ENCODE assay signal across 16 cellular contexts in the genomic region with DNA sequence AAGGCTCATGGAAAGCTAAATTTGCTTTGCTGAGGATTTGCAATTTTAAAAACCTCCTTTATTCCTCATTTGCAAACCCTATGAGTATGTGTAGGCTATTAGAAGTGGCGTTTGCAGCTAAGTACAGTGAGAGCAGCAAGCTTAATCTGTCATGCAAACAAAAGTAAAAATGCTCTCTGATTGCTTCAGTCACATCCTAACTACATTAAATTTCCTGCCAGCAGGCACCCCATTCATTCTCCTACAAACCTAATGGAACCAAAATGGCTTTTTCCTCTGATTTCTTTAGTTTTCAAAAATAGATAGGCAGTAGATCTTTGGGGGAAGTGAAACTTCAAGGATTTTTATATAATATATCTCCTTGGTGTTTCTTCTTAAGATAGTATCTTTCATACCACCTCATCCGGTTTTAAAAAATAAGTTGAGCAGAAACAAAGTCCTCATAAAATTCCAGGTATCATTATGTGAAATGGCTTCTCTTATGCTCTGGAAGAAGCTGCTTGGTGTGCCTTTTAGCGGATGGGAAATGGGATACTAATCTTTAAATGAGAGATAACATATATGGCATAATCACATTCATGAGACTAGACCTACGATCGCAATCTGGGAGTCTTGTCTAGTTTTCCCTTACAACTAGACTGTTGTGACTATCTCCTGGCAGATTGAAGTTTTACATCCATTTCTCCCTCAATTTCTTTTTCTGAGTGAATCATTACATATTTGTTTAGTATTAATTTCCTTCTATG.
"Had no signal": no experiment of that assay in that cellular context is flagged by ENCODE, and none has a peak within 500 bp of the region (broad histone marks: within the 10 kb centered on the region; RNA-seq: fewer than 3 reads in every experiment).

No MANE protein-coding gene starts in this region.

- H3K9me3 Mint-ChIP-seq: activated naive CD8-positive, alpha-beta T cell treated with anti-CD3 and anti-CD28 coated beads, Interleukin-2, amount 10 ng/mL, durations not matched to agents 7 days and 5 days; activated T-helper 1 cell treated with anti-CD3 and anti-CD28 coated beads, Interleukin-12 subunit alpha, Interleukin-12 subunit beta, Interleukin-2, Interleukin-4 antibody, amounts not matched to agents 30 ng/mL and 10 ng/mL and 1 ng/mL, durations not matched to agents 14 hours and 24 hours and 36 hours; naive thymus-derived CD4-positive, alpha-beta T cell had no signal

- H3K4me1 ChIP-seq: parathyroid adenoma had no signal

- H3K4me3 ChIP-seq: dorsolateral prefrontal cortex, mucosa of descending colon had no signal

- H3K27ac Mint-ChIP-seq: activated naive CD8-positive, alpha-beta T cell treated with anti-CD3 and anti-CD28 coated beads, Interleukin-2, amount 10 ng/mL, durations not matched to agents 7 days and 5 days; activated T-helper 1 cell treated with anti-CD3 and anti-CD28 coated beads, Interleukin-12 subunit alpha, Interleukin-12 subunit beta, Interleukin-2, Interleukin-4 antibody, amounts not matched to agents 30 ng/mL and 10 ng/mL and 1 ng/mL, durations not matched to agents 14 hours and 24 hours and 36 hours had no signal

- ATAC-seq: left lobe of liver; mucosa of descending colon; naive thymus-derived CD4-positive, alpha-beta T cell had no signal

- H3K27me3 Mint-ChIP-seq: activated naive CD8-positive, alpha-beta T cell treated with anti-CD3 and anti-CD28 coated beads, Interleukin-2, amount 10 ng/mL, durations not matched to agents 7 days and 5 days; naive thymus-derived CD4-positive, alpha-beta T cell had no signal

- H3K27me3 ChIP-seq: dorsolateral prefrontal cortex had no signal

- H3K9me3 ChIP-seq: mucosa of descending colon had no signal

- H2AFZ ChIP-seq: parathyroid adenoma had no signal

- DNase-seq: activated CD4-positive, alpha-beta T cell treated with anti-CD3 and anti-CD28 coated beads, Interleukin-2, amount 50 U/mL, for 1 hour; activated naive CD4-positive, alpha-beta T cell; activated naive CD8-positive, alpha-beta T cell treated with anti-CD3 and anti-CD28 coated beads, Interleukin-2, amount 10 ng/mL, durations not matched to agents 7 days and 5 days; aorta; dorsolateral prefrontal cortex; mucosa of descending colon; naive thymus-derived CD4-positive, alpha-beta T cell; retina; stimulated activated CD4-positive, alpha-beta T cell treated with anti-CD3 and anti-CD28 coated beads, Interleukin-2, amount 100 ng/mL, for 48 hours; stimulated activated naive CD4-positive, alpha-beta T cell treated with Interleukin-2 at 50 U/mL for 16 hours; substantia nigra; T-helper 2 cell; trophoblast cell had no signal

- H3K27ac ChIP-seq: parathyroid adenoma had no signal

- H3K79me2 ChIP-seq: parathyroid adenoma had no signal

- H3K4me3 Mint-ChIP-seq: activated naive CD8-positive, alpha-beta T cell treated with anti-CD3 and anti-CD28 coated beads, Interleukin-2, amount 10 ng/mL, durations not matched to agents 7 days and 5 days; activated T-helper 1 cell treated with anti-CD3 and anti-CD28 coated beads, Interleukin-12 subunit alpha, Interleukin-12 subunit beta, Interleukin-2, Interleukin-4 antibody, amounts not matched to agents 30 ng/mL and 10 ng/mL and 1 ng/mL, durations not matched to agents 14 hours and 24 hours and 36 hours; naive thymus-derived CD4-positive, alpha-beta T cell had no signal
